In the genomic region with DNA sequence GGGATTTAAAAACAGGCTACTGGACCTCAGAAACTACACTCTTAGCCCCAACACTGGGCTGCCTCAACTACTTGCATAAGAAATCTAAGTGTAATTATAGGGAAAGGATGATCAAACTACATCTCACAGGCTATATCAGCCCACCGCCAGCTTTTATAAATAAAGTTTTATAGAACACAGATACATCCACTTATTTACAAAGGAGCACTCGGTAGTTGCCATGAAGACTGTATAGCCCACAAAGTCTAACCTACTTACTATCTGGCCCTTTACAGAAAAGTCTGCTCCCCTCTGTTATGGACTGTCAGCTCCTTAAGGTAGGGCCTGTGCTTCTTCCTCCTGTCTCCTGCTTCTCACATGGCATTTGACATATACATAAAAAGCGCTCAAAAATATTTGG, we compare ENCODE assay signal across 1 cellular context.
TF ChIP-seq lines count a peak whose summit lies in the region.

No MANE protein-coding gene starts in this region.

TF ChIP-seq in GM12878, 131 proteins besides CTCF, POLR2A, EP300 and RAD21:
- TF ChIP-seq MTA2 (IDR thresholded peaks at IDR 0.05; ENCODE audit: low read depth) (no peak), ZBTB40 (IDR thresholded peaks at IDR 0.05; ENCODE audit: borderline replicate concordance) (peak; percentile 63)
